In the genomic region with DNA sequence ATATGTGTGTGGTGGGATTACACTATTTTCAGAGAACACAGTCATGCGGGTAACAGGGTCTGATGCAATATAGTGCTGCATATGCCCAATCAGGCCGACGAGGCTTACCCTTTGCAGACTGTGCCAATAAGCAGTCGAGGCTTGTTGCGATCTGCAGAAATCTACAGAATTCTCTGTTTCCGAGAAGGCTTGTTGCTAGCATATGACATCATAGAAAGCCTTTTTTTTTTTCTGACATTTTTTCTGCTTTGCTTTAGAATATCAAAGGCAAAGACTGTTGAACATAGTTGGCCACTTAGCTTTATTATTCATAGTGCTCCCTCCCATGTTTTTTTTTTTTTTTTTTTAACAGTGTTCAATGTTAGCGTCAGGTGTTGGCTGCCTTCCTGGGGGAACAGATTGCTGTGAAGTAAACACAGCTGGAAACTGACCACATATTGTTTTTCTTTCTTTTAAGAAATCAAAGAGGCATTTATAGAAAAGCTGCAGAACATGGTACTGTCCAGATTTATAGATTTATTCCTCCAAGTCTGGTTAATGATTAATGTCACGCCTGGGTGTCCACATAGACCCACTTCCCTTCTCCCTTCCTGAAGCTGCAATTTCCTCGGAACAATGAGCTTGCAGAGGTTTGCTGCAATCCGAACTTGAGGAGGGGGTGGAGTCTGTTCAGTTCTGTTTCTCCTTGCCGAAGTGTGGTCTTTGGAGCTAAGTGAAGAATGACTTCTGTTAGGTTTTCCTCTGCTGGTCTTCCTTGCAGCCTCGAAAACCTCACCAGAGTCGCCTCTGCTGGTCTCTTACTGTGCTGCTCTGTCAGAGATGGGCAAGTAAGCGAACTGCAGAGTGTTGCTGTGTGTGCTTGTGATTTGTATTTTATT, we compare ENCODE assay signal across 2 cellular contexts.
TF ChIP-seq lines count a peak whose summit lies in the region.

No MANE protein-coding gene starts in this region.

TF ChIP-seq in GM23338, 12 proteins besides CTCF, POLR2A, EP300 and RAD21:
- TF ChIP-seq, protein P1, sequence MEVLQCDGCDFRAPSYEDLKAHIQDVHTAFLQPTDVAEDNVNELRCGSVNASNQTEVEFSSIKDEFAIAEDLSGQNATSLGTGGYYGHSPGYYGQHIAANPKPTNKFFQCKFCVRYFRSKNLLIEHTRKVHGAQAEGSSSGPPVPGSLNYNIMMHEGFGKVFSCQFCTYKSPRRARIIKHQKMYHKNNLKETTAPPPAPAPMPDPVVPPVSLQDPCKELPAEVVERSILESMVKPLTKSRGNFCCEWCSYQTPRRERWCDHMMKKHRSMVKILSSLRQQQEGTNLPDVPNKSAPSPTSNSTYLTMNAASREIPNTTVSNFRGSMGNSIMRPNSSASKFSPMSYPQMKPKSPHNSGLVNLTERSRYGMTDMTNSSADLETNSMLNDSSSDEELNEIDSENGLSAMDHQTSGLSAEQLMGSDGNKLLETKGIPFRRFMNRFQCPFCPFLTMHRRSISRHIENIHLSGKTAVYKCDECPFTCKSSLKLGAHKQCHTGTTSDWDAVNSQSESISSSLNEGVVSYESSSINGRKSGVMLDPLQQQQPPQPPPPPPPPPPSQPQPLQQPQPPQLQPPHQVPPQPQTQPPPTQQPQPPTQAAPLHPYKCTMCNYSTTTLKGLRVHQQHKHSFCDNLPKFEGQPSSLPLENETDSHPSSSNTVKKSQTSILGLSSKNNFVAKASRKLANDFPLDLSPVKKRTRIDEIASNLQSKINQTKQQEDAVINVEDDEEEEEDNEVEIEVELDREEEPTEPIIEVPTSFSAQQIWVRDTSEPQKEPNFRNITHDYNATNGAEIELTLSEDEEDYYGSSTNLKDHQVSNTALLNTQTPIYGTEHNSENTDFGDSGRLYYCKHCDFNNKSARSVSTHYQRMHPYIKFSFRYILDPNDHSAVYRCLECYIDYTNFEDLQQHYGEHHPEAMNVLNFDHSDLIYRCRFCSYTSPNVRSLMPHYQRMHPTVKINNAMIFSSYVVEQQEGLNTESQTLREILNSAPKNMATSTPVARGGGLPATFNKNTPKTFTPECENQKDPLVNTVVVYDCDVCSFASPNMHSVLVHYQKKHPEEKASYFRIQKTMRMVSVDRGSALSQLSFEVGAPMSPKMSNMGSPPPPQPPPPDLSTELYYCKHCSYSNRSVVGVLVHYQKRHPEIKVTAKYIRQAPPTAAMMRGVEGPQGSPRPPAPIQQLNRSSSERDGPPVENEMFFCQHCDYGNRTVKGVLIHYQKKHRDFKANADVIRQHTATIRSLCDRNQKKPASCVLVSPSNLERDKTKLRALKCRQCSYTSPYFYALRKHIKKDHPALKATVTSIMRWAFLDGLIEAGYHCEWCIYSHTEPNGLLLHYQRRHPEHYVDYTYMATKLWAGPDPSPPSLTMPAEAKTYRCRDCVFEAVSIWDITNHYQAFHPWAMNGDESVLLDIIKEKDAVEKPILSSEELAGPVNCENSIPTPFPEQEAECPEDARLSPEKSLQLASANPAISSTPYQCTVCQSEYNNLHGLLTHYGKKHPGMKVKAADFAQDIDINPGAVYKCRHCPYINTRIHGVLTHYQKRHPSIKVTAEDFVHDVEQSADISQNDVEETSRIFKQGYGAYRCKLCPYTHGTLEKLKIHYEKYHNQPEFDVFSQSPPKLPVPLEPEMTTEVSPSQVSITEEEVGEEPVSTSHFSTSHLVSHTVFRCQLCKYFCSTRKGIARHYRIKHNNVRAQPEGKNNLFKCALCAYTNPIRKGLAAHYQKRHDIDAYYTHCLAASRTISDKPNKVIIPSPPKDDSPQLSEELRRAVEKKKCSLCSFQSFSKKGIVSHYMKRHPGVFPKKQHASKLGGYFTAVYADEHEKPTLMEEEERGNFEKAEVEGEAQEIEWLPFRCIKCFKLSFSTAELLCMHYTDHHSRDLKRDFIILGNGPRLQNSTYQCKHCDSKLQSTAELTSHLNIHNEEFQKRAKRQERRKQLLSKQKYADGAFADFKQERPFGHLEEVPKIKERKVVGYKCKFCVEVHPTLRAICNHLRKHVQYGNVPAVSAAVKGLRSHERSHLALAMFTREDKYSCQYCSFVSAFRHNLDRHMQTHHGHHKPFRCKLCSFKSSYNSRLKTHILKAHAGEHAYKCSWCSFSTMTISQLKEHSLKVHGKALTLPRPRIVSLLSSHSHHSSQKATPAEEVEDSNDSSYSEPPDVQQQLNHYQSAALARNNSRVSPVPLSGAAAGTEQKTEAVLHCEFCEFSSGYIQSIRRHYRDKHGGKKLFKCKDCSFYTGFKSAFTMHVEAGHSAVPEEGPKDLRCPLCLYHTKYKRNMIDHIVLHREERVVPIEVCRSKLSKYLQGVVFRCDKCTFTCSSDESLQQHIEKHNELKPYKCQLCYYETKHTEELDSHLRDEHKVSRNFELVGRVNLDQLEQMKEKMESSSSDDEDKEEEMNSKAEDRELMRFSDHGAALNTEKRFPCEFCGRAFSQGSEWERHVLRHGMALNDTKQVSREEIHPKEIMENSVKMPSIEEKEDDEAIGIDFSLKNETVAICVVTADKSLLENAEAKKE (CRISPR knock-in tag; IDR thresholded peaks at IDR 0.05): peak; percentile 2; the same call in 1 of the 2 replicates
- TF ChIP-seq ZNF331 (CRISPR knock-in tag; IDR thresholded peaks at IDR 0.05; ENCODE audit: low read depth): no peak
- no peak for TF ChIP-seq EZH2phosphoT487 (IDR thresholded peaks at IDR 0.05; ENCODE audit: unreplicated experiment)

TF ChIP-seq in H1, 55 proteins besides CTCF, POLR2A, EP300 and RAD21:
- TF ChIP-seq TEAD4 (IDR thresholded peaks at IDR 0.05; ENCODE audit: low read depth, low read length) (no peak), TCF12 (IDR thresholded peaks at IDR 0.05; ENCODE audit: low read depth, low read length) (no peak), EZH2 (IDR thresholded peaks at IDR 0.05; ENCODE audit: low read depth, low read length, severe bottlenecking) (no peak), BCL11A (IDR thresholded peaks at IDR 0.05; ENCODE audit: low read depth in 2 of 2, low read length in 2 of 2) (no peak), TBP (IDR thresholded peaks at IDR 0.05; ENCODE audit: low read depth, low read length) (no peak), ASH2L (IDR thresholded peaks at IDR 0.05; ENCODE audit: low read length) (peak; percentile 63), SIN3A (conservative IDR thresholded peaks at IDR 0.05 in 1 of 2, IDR thresholded peaks at IDR 0.05 in 1 of 2; ENCODE audit: low read depth in 1 of 2, low read length in 2 of 2) (no peak), RFX5 (IDR thresholded peaks at IDR 0.05; ENCODE audit: borderline replicate concordance, low read depth, low read length) (no peak), RNF2 (IDR thresholded peaks at IDR 0.05; ENCODE audit: borderline replicate concordance, low read depth, low read length, missing control alignments, poor library complexity, severe bottlenecking) (no peak), HDAC6 (IDR thresholded peaks at IDR 0.05; ENCODE audit: low read depth, low read length) (no peak), CTBP2 (IDR thresholded peaks at IDR 0.05; ENCODE audit: borderline replicate concordance, insufficient read depth, insufficient read length, low read length) (no peak), NRF1 (IDR thresholded peaks at IDR 0.05; ENCODE audit: low read depth, low read length) (no peak), RBBP5 (IDR thresholded peaks at IDR 0.05; ENCODE audit: borderline replicate concordance, low read depth, low read length) (no peak), TAF7 (optimal IDR thresholded peaks at IDR 0.05; ENCODE audit: borderline replicate concordance, low read depth, low read length) (no peak), ZNF274 (IDR thresholded peaks at IDR 0.05; ENCODE audit: borderline replicate concordance, extremely low read depth, low read length) (no peak), SRF (IDR thresholded peaks at IDR 0.05; ENCODE audit: low read depth, low read length) (no peak), CEBPB (IDR thresholded peaks at IDR 0.05; ENCODE audit: low read depth, low read length) (0 out of 2 replicates have a peak, but pooled peaks have one; percentile 35), TAF1 (IDR thresholded peaks at IDR 0.05; ENCODE audit: low read depth, low read length) (0 out of 2 replicates have a peak, but pooled peaks have one; percentile 17)
- TF ChIP-seq, protein P2, sequence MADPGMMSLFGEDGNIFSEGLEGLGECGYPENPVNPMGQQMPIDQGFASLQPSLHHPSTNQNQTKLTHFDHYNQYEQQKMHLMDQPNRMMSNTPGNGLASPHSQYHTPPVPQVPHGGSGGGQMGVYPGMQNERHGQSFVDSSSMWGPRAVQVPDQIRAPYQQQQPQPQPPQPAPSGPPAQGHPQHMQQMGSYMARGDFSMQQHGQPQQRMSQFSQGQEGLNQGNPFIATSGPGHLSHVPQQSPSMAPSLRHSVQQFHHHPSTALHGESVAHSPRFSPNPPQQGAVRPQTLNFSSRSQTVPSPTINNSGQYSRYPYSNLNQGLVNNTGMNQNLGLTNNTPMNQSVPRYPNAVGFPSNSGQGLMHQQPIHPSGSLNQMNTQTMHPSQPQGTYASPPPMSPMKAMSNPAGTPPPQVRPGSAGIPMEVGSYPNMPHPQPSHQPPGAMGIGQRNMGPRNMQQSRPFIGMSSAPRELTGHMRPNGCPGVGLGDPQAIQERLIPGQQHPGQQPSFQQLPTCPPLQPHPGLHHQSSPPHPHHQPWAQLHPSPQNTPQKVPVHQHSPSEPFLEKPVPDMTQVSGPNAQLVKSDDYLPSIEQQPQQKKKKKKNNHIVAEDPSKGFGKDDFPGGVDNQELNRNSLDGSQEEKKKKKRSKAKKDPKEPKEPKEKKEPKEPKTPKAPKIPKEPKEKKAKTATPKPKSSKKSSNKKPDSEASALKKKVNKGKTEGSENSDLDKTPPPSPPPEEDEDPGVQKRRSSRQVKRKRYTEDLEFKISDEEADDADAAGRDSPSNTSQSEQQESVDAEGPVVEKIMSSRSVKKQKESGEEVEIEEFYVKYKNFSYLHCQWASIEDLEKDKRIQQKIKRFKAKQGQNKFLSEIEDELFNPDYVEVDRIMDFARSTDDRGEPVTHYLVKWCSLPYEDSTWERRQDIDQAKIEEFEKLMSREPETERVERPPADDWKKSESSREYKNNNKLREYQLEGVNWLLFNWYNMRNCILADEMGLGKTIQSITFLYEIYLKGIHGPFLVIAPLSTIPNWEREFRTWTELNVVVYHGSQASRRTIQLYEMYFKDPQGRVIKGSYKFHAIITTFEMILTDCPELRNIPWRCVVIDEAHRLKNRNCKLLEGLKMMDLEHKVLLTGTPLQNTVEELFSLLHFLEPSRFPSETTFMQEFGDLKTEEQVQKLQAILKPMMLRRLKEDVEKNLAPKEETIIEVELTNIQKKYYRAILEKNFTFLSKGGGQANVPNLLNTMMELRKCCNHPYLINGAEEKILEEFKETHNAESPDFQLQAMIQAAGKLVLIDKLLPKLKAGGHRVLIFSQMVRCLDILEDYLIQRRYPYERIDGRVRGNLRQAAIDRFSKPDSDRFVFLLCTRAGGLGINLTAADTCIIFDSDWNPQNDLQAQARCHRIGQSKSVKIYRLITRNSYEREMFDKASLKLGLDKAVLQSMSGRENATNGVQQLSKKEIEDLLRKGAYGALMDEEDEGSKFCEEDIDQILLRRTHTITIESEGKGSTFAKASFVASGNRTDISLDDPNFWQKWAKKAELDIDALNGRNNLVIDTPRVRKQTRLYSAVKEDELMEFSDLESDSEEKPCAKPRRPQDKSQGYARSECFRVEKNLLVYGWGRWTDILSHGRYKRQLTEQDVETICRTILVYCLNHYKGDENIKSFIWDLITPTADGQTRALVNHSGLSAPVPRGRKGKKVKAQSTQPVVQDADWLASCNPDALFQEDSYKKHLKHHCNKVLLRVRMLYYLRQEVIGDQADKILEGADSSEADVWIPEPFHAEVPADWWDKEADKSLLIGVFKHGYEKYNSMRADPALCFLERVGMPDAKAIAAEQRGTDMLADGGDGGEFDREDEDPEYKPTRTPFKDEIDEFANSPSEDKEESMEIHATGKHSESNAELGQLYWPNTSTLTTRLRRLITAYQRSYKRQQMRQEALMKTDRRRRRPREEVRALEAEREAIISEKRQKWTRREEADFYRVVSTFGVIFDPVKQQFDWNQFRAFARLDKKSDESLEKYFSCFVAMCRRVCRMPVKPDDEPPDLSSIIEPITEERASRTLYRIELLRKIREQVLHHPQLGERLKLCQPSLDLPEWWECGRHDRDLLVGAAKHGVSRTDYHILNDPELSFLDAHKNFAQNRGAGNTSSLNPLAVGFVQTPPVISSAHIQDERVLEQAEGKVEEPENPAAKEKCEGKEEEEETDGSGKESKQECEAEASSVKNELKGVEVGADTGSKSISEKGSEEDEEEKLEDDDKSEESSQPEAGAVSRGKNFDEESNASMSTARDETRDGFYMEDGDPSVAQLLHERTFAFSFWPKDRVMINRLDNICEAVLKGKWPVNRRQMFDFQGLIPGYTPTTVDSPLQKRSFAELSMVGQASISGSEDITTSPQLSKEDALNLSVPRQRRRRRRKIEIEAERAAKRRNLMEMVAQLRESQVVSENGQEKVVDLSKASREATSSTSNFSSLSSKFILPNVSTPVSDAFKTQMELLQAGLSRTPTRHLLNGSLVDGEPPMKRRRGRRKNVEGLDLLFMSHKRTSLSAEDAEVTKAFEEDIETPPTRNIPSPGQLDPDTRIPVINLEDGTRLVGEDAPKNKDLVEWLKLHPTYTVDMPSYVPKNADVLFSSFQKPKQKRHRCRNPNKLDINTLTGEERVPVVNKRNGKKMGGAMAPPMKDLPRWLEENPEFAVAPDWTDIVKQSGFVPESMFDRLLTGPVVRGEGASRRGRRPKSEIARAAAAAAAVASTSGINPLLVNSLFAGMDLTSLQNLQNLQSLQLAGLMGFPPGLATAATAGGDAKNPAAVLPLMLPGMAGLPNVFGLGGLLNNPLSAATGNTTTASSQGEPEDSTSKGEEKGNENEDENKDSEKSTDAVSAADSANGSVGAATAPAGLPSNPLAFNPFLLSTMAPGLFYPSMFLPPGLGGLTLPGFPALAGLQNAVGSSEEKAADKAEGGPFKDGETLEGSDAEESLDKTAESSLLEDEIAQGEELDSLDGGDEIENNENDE (IDR thresholded peaks at IDR 0.05; ENCODE audit: insufficient replicate concordance, low read length): no peak
- TF ChIP-seq, protein P3, sequence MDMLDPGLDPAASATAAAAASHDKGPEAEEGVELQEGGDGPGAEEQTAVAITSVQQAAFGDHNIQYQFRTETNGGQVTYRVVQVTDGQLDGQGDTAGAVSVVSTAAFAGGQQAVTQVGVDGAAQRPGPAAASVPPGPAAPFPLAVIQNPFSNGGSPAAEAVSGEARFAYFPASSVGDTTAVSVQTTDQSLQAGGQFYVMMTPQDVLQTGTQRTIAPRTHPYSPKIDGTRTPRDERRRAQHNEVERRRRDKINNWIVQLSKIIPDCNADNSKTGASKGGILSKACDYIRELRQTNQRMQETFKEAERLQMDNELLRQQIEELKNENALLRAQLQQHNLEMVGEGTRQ (IDR thresholded peaks at IDR 0.05; ENCODE audit: low read length): no peak
- TF ChIP-seq, protein P4, sequence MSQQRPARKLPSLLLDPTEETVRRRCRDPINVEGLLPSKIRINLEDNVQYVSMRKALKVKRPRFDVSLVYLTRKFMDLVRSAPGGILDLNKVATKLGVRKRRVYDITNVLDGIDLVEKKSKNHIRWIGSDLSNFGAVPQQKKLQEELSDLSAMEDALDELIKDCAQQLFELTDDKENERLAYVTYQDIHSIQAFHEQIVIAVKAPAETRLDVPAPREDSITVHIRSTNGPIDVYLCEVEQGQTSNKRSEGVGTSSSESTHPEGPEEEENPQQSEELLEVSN (IDR thresholded peaks at IDR 0.05): no peak
- TF ChIP-seq, protein P5, sequence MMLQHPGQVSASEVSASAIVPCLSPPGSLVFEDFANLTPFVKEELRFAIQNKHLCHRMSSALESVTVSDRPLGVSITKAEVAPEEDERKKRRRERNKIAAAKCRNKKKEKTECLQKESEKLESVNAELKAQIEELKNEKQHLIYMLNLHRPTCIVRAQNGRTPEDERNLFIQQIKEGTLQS (IDR thresholded peaks at IDR 0.05; ENCODE audit: insufficient read depth, low read depth, low read length): no peak
